23 cellular contexts compared by ENCODE assay signal in genomic region chr12:94239332-94239731, GRCh38.
"Had no signal": no experiment of that assay in that cellular context is flagged by ENCODE, and none has a peak within 500 bp of the region (broad histone marks: within the 10 kb centered on the region; RNA-seq: fewer than 3 reads in every experiment).

No MANE protein-coding gene starts in this region.

- H3K27ac ChIP-seq: gastrocnemius medialis, heart right ventricle, left ventricle myocardium inferior, prostate gland, right atrium auricular region had no signal

- H3K4me3 Mint-ChIP-seq: activated CD4-positive, alpha-beta T cell treated with anti-CD3 and anti-CD28 coated beads, Interleukin-2, amount 10 ng/mL, durations not matched to agents 24 days and 14 days; activated CD8-positive, alpha-beta T cell treated with anti-CD3 and anti-CD28 coated beads, Interleukin-2, amount 10 ng/mL, durations not matched to agents 7 days and 5 days; activated naive CD4-positive, alpha-beta T cell treated with anti-CD3 and anti-CD28 coated beads, Interleukin-2, amount 50 U/mL, for 24 hours; immature natural killer cell; neural crest cell had no signal

- DNase-seq: activated CD4-positive, alpha-beta T cell treated with anti-CD3 and anti-CD28 coated beads, Interleukin-2, amount 10 ng/mL, durations not matched to agents 24 days and 14 days; activated CD8-positive, alpha-beta memory T cell treated with anti-CD3 and anti-CD28 coated beads, Interleukin-2, amount 50 U/mL, for 48 hours; activated CD8-positive, alpha-beta T cell treated with anti-CD3 and anti-CD28 coated beads, Interleukin-2, amount 10 ng/mL, durations not matched to agents 7 days and 5 days; activated gamma-delta T cell; activated T-cell treated with anti-CD3 and anti-CD28 coated beads, Interleukin-2, amount 50 U/mL, for 48 hours; cerebellar nuclear complex; cortex of kidney; effector CD4-positive, alpha-beta T cell; gastrocnemius medialis; heart right ventricle; immature natural killer cell; kidney glomerular epithelial cell; left ventricle myocardium inferior; mucosa of descending colon; stimulated activated CD4-positive, alpha-beta T cell treated with anti-CD3 and anti-CD28 coated beads, Interleukin-2, amount 100 ng/mL, for 48 hours; SW 1271; T-helper 2 cell had no signal

- H3K4me3 ChIP-seq: gastrocnemius medialis, heart right ventricle, left ventricle myocardium inferior, mucosa of descending colon, prostate gland, right atrium auricular region had no signal

- H3K4me1 ChIP-seq: left ventricle myocardium inferior, prostate gland, right atrium auricular region had no signal

- FAIRE-seq: bronchial epithelial cell had no signal

- H3K36me3 ChIP-seq: gastrocnemius medialis, prostate gland, right atrium auricular region had no signal

- ATAC-seq: activated CD8-positive, alpha-beta T cell treated with anti-CD3 and anti-CD28 coated beads, Interleukin-2, amount 10 ng/mL, durations not matched to agents 7 days and 5 days; gastrocnemius medialis; heart right ventricle had no signal

- H3K27ac Mint-ChIP-seq: activated CD4-positive, alpha-beta T cell treated with anti-CD3 and anti-CD28 coated beads, Interleukin-2, amount 10 ng/mL, durations not matched to agents 24 days and 14 days; activated CD8-positive, alpha-beta T cell treated with anti-CD3 and anti-CD28 coated beads, Interleukin-2, amount 10 ng/mL, durations not matched to agents 7 days and 5 days; activated naive CD4-positive, alpha-beta T cell treated with anti-CD3 and anti-CD28 coated beads, Interleukin-2, amount 50 U/mL, for 24 hours; immature natural killer cell had no signal

- H3K9me3 ChIP-seq: gastrocnemius medialis, heart right ventricle, left ventricle myocardium inferior, mucosa of descending colon, prostate gland, right atrium auricular region had no signal

- H3K9me3 Mint-ChIP-seq: activated naive CD4-positive, alpha-beta T cell treated with anti-CD3 and anti-CD28 coated beads, Interleukin-2, amount 50 U/mL, for 24 hours; immature natural killer cell; naive B cell; neural crest cell had no signal

- H3K27me3 Mint-ChIP-seq: activated CD4-positive, alpha-beta T cell treated with anti-CD3 and anti-CD28 coated beads, Interleukin-2, amount 10 ng/mL, durations not matched to agents 24 days and 14 days; activated naive CD4-positive, alpha-beta T cell treated with anti-CD3 and anti-CD28 coated beads, Interleukin-2, amount 50 U/mL, for 24 hours; naive B cell had no signal

- H3K27me3 ChIP-seq: gastrocnemius medialis, heart right ventricle, right atrium auricular region had no signal

- H3K4me1 Mint-ChIP-seq: neural crest cell had no signal
